ENCODE assay signal across 21 cellular contexts in the genomic region with DNA sequence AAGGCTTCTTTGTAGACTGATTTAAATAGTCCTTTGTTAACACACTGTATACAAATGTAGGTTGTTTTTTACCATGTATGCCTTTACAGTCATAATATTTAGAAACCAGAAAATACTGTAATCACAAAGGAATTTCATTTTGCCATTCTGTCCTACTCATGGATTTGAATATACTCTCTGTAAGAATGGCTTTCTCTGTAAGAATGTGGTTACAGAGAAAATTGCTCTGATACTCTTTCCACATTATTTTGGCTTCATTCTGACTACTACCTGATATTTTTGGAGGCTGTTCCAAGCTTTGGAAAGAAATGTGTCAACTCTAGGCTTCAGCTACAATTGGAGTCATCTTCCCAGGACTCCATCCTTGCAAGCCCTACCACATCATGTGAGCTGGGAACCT. TPM values are rescaled to one million over a fixed set of nuclear protein-coding genes. Genes with fewer than 3 reads are reported as not detected.
A peak's percentile ranks its signal among the peaks of the same experiment; 100 is the strongest.
DNase-seq lines count a peak whose midpoint lies in the region; ATAC-seq, FAIRE-seq and TF ChIP-seq lines count a peak whose summit lies in the region.
"Had no signal": no experiment of that assay in that cellular context is flagged by ENCODE, and none has a peak within 500 bp of the region (broad histone marks: within the 10 kb centered on the region; RNA-seq: fewer than 3 reads in every experiment).

No MANE protein-coding gene starts in this region.

- H3K14ac ChIP-seq in trophoblast cell (ENCODE audit: low read length): no peak overlapping the region

- no peak overlapping the region for H3K4me3 ChIP-seq in GM23248
- H3K4me3 ChIP-seq in astrocyte of the spinal cord (ENCODE audit: low read depth, low read length): no peak overlapping the region
- H3K4me3 ChIP-seq in trophoblast cell (ENCODE audit: low read depth, low read length): no peak overlapping the region
- H3K4me3 ChIP-seq in small intestine (ENCODE audit: low read depth in 1 of 2, low read length in 2 of 2): no peak overlapping the region
- H3K4me3 ChIP-seq: BLaER1 had no signal

- H4K12ac ChIP-seq in trophoblast cell (ENCODE audit: low read depth, low read length): no peak overlapping the region

- peaks cover 20% of the 10 kb centered on the region for H3F3A ChIP-seq in GM23248 (ENCODE audit: insufficient read depth)

- H3K36me3 ChIP-seq in GM23248 (ENCODE audit: low read depth) (no peaks in the 10 kb centered on the region), trophoblast cell (ENCODE audit: control insufficient read depth in 1 of 2, insufficient read depth in 2 of 2, low read length in 2 of 2) (no peaks in the 10 kb centered on the region), small intestine (ENCODE audit: control insufficient read depth in 2 of 2, insufficient read depth in 2 of 2, low read length in 2 of 2) (no peaks in the 10 kb centered on the region)
- H3K36me3 ChIP-seq: BLaER1 had no signal

- no peak overlapping the region for H2BK12ac ChIP-seq in trophoblast cell (ENCODE audit: low read length)

- no peaks in the 10 kb centered on the region for H3K9me2 ChIP-seq in GM23248 (ENCODE audit: insufficient read depth)
- H3K9me2 ChIP-seq: SK-N-SH had no signal

- no peak for ATAC-seq in GM21360 (IDR thresholded peaks at IDR 0.05; ENCODE audit: unreplicated experiment)
- ATAC-seq: T-cell had no signal

- TF ChIP-seq CTCF in astrocyte of the spinal cord (IDR thresholded peaks at IDR 0.05; ENCODE audit: low read depth, low read length): no peak

- no peak overlapping the region for H2AK5ac ChIP-seq in trophoblast cell (ENCODE audit: low read length)

- no peaks in the 10 kb centered on the region for H4K20me1 ChIP-seq in GM23248 (ENCODE audit: insufficient read depth)
- H4K20me1 ChIP-seq: BLaER1 had no signal

- H3K9ac ChIP-seq in GM23248 (no peak overlapping the region), trophoblast cell (ENCODE audit: low read length) (no peak overlapping the region)
- H3K9ac ChIP-seq: BLaER1, SK-N-SH had no signal

- no peak overlapping the region for H3K4ac ChIP-seq in trophoblast cell (ENCODE audit: low read depth, low read length)

- no peaks in the 10 kb centered on the region for H3K79me1 ChIP-seq in trophoblast cell (ENCODE audit: low read length)

- no peak overlapping the region for H2BK5ac ChIP-seq in trophoblast cell (ENCODE audit: low read depth, low read length, poor library complexity)

- no peaks in the 10 kb centered on the region for H3K79me2 ChIP-seq in GM23248 (ENCODE audit: insufficient read depth)
- H3K79me2 ChIP-seq in trophoblast cell (ENCODE audit: control insufficient read depth, insufficient read depth, low read length, poor library complexity): no peaks in the 10 kb centered on the region

- H3K27me3 ChIP-seq in GM23248 (replicated peaks; ENCODE audit: insufficient read depth): no peaks in the 10 kb centered on the region
- H3K27me3 ChIP-seq in trophoblast cell (ENCODE audit: insufficient read depth, low read length): no peaks in the 10 kb centered on the region
- peaks cover 0 to 2% of the 10 kb centered on the region in 2 donors for H3K27me3 ChIP-seq in small intestine (ENCODE audit: control insufficient read depth in 2 of 2, insufficient read depth in 2 of 2, low read length in 2 of 2)
- H3K27me3 ChIP-seq: BLaER1 had no signal

- H3K4me2 ChIP-seq in GM23248 (ENCODE audit: unreplicated experiment) (peak overlapping the region; percentile 5), trophoblast cell (ENCODE audit: low read length) (no peak overlapping the region)
- H3K4me2 ChIP-seq: SK-N-SH had no signal

- no peak overlapping the region for H4K8ac ChIP-seq in trophoblast cell (ENCODE audit: low read depth, low read length)

- H2AFZ ChIP-seq in GM23248 (no peak overlapping the region), trophoblast cell (ENCODE audit: insufficient read depth, low read length, poor library complexity) (no peak overlapping the region)

- no peak overlapping the region for H4K91ac ChIP-seq in trophoblast cell (ENCODE audit: low read depth, low read length)

- H2BK120ac ChIP-seq in trophoblast cell (ENCODE audit: insufficient read depth, low read length, poor library complexity): no peak overlapping the region

- DNase-seq in GM23248 (peak; percentile 67), M059J (ENCODE audit: low read depth) (peak; percentile 21), astrocyte of the spinal cord (ENCODE audit: low read depth, low spot score) (peak; percentile 31), trophoblast cell (no peak), globus pallidus (ENCODE audit: low spot score) (no peak), small intestine (no peak)
- DNase-seq: Calu3; CD4-positive, alpha-beta memory T cell; H7; NCI-H1092 treated with DMSO at 0.1 percent for 48 hours; NCI-H2081; NCI-H2171 treated with DMSO at 0.1 percent for 48 hours; NCI-H446 treated with DMSO at 0.1 percent for 48 hours; NCI-H748 treated with DMSO at 0.1 percent for 48 hours; OCI-M1; SHP77 treated with DMSO at 0.1 percent for 48 hours; SK-N-SH; T-cell had no signal

- no peak overlapping the region for H3K23ac ChIP-seq in trophoblast cell (ENCODE audit: low read length)

- FAIRE-seq in small intestine (lab: Jason Lieb, UNC): no peak

- H3K9me3 ChIP-seq in GM23248 (ENCODE audit: low read depth): no peaks in the 10 kb centered on the region
- H3K9me3 ChIP-seq in trophoblast cell (ENCODE audit: insufficient read depth, low read depth, low read length): no peaks in the 10 kb centered on the region
- peaks cover 2% of the 10 kb centered on the region for H3K9me3 ChIP-seq in small intestine (ENCODE audit: control insufficient read depth, low read depth)
- H3K9me3 ChIP-seq: SK-N-SH had no signal

- no peak overlapping the region for H3K18ac ChIP-seq in trophoblast cell (ENCODE audit: low read length)

- H3K4me1 ChIP-seq in GM23248 (ENCODE audit: insufficient read depth) (peaks cover 16% of the 10 kb centered on the region), trophoblast cell (ENCODE audit: control insufficient read depth in 1 of 2, insufficient read depth in 2 of 2, low read length in 2 of 2) (no peaks in the 10 kb centered on the region), small intestine (ENCODE audit: control insufficient read depth in 2 of 2, insufficient read depth in 1 of 2, low read depth in 1 of 2, low read length in 1 of 2) (no peaks in the 10 kb centered on the region)

- H3K27ac ChIP-seq in GM23248 (peak overlapping the region; percentile 10; the same call in 1 of the 2 replicates), trophoblast cell (ENCODE audit: low read depth, low read length) (no peak overlapping the region), small intestine (ENCODE audit: low read depth in 1 of 2, low read length in 1 of 2) (no peak overlapping the region)
- H3K27ac ChIP-seq: BLaER1 had no signal

- in situ Hi-C loops in GM23248 (cut with MboI): no loop called here
- in situ Hi-C loops in astrocyte of the spinal cord (cut with HindIII; ENCODE audit: low sequenced_read_pairs): no loop called here

RNA-seq across cellular contexts. Expression of a gene that starts 23.5 kb away (rescaled TPM):
- total RNA-seq in GM23248 (2014; rRNA removed; shearing (Covaris generic)): 25.2 and 34.9 TPM in 2 replicates
- polyA plus RNA-seq in GM23248 (2016; fragmentation: Nextera tagmentation; extraction: Ambion mirVana) (16.1 and 18.0 TPM in 2 replicates), small intestine (1 to 10 TPM in 2 of 3 donors, not detected in 1; 1.4 to 2.3 TPM)
- 3.2 and 5.1 TPM in 2 replicates for total RNA-seq in M059J (2014; rRNA removed; shearing (Covaris generic))
- polyA plus RNA-seq in trophoblast cell (2013): not detected in 2 replicates
- total RNA-seq: Calu3; CD4-positive, alpha-beta memory T cell; H7; HT-29 had no signal
- polyA plus RNA-seq: SK-N-SH had no signal

Comparison
In these comparisons a context has a peak if more than half of its experiments do, and no peak if none do; other contexts are left out.
1. DNase-seq: peak in GM23248 (single experiment), M059J (single experiment) and astrocyte of the spinal cord (single experiment); none in trophoblast cell (0 of 2), globus pallidus (single experiment) and small intestine (single experiment).